ENCODE assay signal across 14 cellular contexts in the genomic region with DNA sequence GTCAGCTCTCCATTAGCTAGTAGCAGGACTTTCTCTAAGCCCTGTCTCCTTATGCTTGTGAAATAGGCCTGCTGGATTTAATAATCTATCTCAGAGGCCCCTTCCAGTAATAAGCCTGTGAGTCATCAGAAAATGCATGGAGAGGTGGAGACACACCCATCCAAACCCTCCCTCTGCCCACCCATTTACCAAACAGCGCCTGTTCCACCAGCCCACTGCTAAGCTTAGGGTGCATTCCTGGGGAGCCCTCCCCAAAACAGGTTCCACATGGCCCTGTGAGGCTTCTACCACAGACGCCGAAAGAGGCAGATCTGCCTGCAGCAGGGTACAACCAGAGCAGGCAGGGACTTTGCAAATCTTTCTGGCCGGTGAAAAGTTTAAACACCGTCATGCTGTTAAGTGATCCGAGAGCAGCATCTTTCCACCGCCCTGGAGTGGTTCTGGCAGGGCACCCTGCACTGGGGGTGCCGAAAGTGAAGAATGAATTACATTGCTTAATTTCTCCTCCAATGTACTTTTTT.
DNase-seq lines count a peak whose midpoint lies in the region; ATAC-seq and TF ChIP-seq lines count a peak whose summit lies in the region.
"Had no signal": no experiment of that assay in that cellular context is flagged by ENCODE, and none has a peak within 500 bp of the region (broad histone marks: within the 10 kb centered on the region; RNA-seq: fewer than 3 reads in every experiment).

No MANE protein-coding gene starts in this region.

- H4K20me1 ChIP-seq in HCT116 (ENCODE audit: insufficient read depth): no peaks in the 10 kb centered on the region; the same call in 1 of the 2 replicates
- H4K20me1 ChIP-seq in hepatocyte (ENCODE audit: insufficient read depth, poor library complexity, severe bottlenecking): no peaks in the 10 kb centered on the region

- H3K36me3 ChIP-seq in HCT116 (ENCODE audit: control insufficient read depth in 1 of 2, insufficient read depth in 2 of 2, low read length in 2 of 2) (no peaks in the 10 kb centered on the region), hepatocyte (replicated peaks; ENCODE audit: insufficient read depth, low read depth) (no peaks in the 10 kb centered on the region), transverse colon (no peaks in the 10 kb centered on the region)
- H3K36me3 ChIP-seq: prostate gland had no signal

- H3K27ac Mint-ChIP-seq in central memory CD8-positive, alpha-beta T cell (ENCODE audit: low read depth): peak overlapping the region; percentile 61
- H3K27ac Mint-ChIP-seq: activated CD4-positive, alpha-beta T cell treated with anti-CD3 and anti-CD28 coated beads for 36 hours; activated T-helper 2 cell treated with anti-CD3 and anti-CD28 coated beads, Interferon-gamma antibody, Interleukin-2, Interleukin-4, amounts not matched to agents 10 μg/mL and 5 μg/mL and 100 μg/mL, durations not matched to agents 14 hours and 24 hours and 36 hours had no signal

- DNase-seq in HCT116 (ENCODE audit: low read depth, low spot score): no peak
- DNase-seq in central memory CD8-positive, alpha-beta T cell (ENCODE audit: low spot score in 2 of 2): no peak
- peak; percentile 66 for DNase-seq in hepatocyte (ENCODE audit: low spot score)
- no peak for DNase-seq in transverse colon
- DNase-seq in NCI-H82 treated with DMSO at 0.1 percent for 48 hours (lab: John Stamatoyannopoulos, UW; ENCODE audit: unreplicated experiment): no peak
- no peak for DNase-seq in Ammon's horn (ENCODE audit: low spot score)
- DNase-seq: activated CD4-positive, alpha-beta T cell treated with anti-CD3 and anti-CD28 coated beads for 36 hours; glutamatergic neuron; NCI-H1092 had no signal

- H3K79me2 ChIP-seq in HCT116 (ENCODE audit: insufficient read depth, low read length) (no peaks in the 10 kb centered on the region), hepatocyte (peaks cover 35% of the 10 kb centered on the region)

- WGBS in hepatocyte (ENCODE audit: low lambda C conversion rate, missing lambda C conversion rate): 46% methylated on average over 8 of the region's 8 CpGs
- WGBS in transverse colon (ENCODE audit: low coverage in 1 of 2), 2 donors: 79 to 98% methylated on average over 5 to 8 of the region's 8 CpGs

- TF ChIP-seq CTCF in HCT116 (IDR thresholded peaks at IDR 0.05 in 2 of 3, conservative IDR thresholded peaks at IDR 0.05 in 1 of 3; ENCODE audit: borderline replicate concordance in 1 of 3, insufficient read depth in 1 of 3, low read depth in 2 of 3, low read length in 2 of 3) (no peak), hepatocyte (IDR thresholded peaks at IDR 0.05; ENCODE audit: poor library complexity) (no peak), transverse colon (IDR thresholded peaks at IDR 0.05) (no peak)

- H3K4me1 ChIP-seq in HCT116 (ENCODE audit: control insufficient read depth in 1 of 2, insufficient read depth in 2 of 2, low read length in 2 of 2): peaks cover 23 to 41% of the 10 kb centered on the region in 2 experiments
- H3K4me1 ChIP-seq in hepatocyte (ENCODE audit: insufficient read depth): peaks cover 16% of the 10 kb centered on the region
- H3K4me1 ChIP-seq in transverse colon: no peaks in the 10 kb centered on the region
- H3K4me1 ChIP-seq: prostate gland had no signal

- ATAC-seq in HCT116: peak; percentile 28; the same call in 1 of the 2 replicates
- no peak for ATAC-seq in central memory CD8-positive, alpha-beta T cell (replicated peaks; ENCODE audit: extremely low read depth, poor library complexity, severe bottlenecking)
- no peak for ATAC-seq in HG02852 (IDR thresholded peaks at IDR 0.05; ENCODE audit: unreplicated experiment)
- ATAC-seq: activated CD4-positive, alpha-beta T cell treated with anti-CD3 and anti-CD28 coated beads for 36 hours had no signal

- H3K4me2 ChIP-seq in HCT116 (ENCODE audit: low read length) (peak overlapping the region; percentile 50), hepatocyte (peak overlapping the region; percentile 46)

- no peaks in the 10 kb centered on the region for H3K36me3 Mint-ChIP-seq in central memory CD8-positive, alpha-beta T cell (ENCODE audit: insufficient read depth)

- no peak for TF ChIP-seq EP300 in transverse colon (IDR thresholded peaks at IDR 0.05; ENCODE audit: low read depth)

- TF ChIP-seq RAD21 in HCT116 (IDR thresholded peaks at IDR 0.05; ENCODE audit: low read depth): no peak

- POLR2A ChIA-PET in HCT116 (lab: Charles Lee): no interaction called here

- H3K9me3 Mint-ChIP-seq in central memory CD8-positive, alpha-beta T cell: no peaks in the 10 kb centered on the region
- H3K9me3 Mint-ChIP-seq: activated T-helper 2 cell treated with anti-CD3 and anti-CD28 coated beads, Interferon-gamma antibody, Interleukin-2, Interleukin-4, amounts not matched to agents 10 μg/mL and 5 μg/mL and 100 μg/mL, durations not matched to agents 14 hours and 24 hours and 36 hours had no signal

- H3K4me3 Mint-ChIP-seq in central memory CD8-positive, alpha-beta T cell: no peak overlapping the region
- H3K4me3 Mint-ChIP-seq: activated CD4-positive, alpha-beta T cell treated with anti-CD3 and anti-CD28 coated beads for 36 hours had no signal

- H3K27ac ChIP-seq in HCT116 (ENCODE audit: low read depth, low read length): no peak overlapping the region
- H3K27ac ChIP-seq in hepatocyte: peak overlapping the region; percentile 83
- H3K27ac ChIP-seq in transverse colon: peak overlapping the region; percentile 1 to 48 (median 32)
- H3K27ac ChIP-seq: HL-60, prostate gland had no signal

- CTCF ChIA-PET in HCT116 (lab: Charles Lee): no interaction called here

- no peaks in the 10 kb centered on the region; the same call in 1 of the 2 replicates for H3K27me3 ChIP-seq in HCT116 (ENCODE audit: insufficient read depth, low read length)
- no peaks in the 10 kb centered on the region for H3K27me3 ChIP-seq in hepatocyte
- no peaks in the 10 kb centered on the region for H3K27me3 ChIP-seq in transverse colon

- TF ChIP-seq POLR2A in HCT116 (IDR thresholded peaks at IDR 0.05; ENCODE audit: borderline replicate concordance, extremely low read depth, insufficient read depth, insufficient read length): no peak
- TF ChIP-seq POLR2A in transverse colon (IDR thresholded peaks at IDR 0.05): no peak

- H3K27me3 Mint-ChIP-seq in central memory CD8-positive, alpha-beta T cell: no peaks in the 10 kb centered on the region
- H3K27me3 Mint-ChIP-seq: activated CD4-positive, alpha-beta T cell treated with anti-CD3 and anti-CD28 coated beads for 36 hours had no signal

- in situ Hi-C loops in transverse colon (cut with MboI; ENCODE audit: low pct_ligation_motif_present in 1 of 4, low pct_unique_long_range_greater_than_20kb in 1 of 4, low sequenced_read_pairs in 3 of 4): no loop called here

- no peak overlapping the region for H3K9ac ChIP-seq in HCT116 (ENCODE audit: low read length)

- RAD21 ChIA-PET in HCT116 (lab: Charles Lee; ENCODE audit: low non-redundant PET in 1 of 2, low total read pairs in 2 of 2, uncharacterized antibody in 2 of 2, unreplicated experiment in 2 of 2): interaction anchor here in 1 of 2 experiments (0.6 kb wide), 1 partner anchor 54 kb away, joined by 4 read pairs; no protein-coding TSS in a partner anchor

- no peak overlapping the region for H3K4me3 ChIP-seq in HCT116 (replicated peaks in 1 of 2; ENCODE audit: low read depth in 1 of 2, low read length in 2 of 2)
- no peak overlapping the region for H3K4me3 ChIP-seq in hepatocyte
- no peak overlapping the region for H3K4me3 ChIP-seq in transverse colon
- H3K4me3 ChIP-seq: lung, prostate gland had no signal

- H3K9me2 ChIP-seq in HCT116 (ENCODE audit: insufficient read depth): no peaks in the 10 kb centered on the region
- no peaks in the 10 kb centered on the region for H3K9me2 ChIP-seq in hepatocyte (replicated peaks; ENCODE audit: insufficient read depth)

- H3K9me3 ChIP-seq in HCT116 (ENCODE audit: control insufficient read depth in 1 of 2, insufficient read depth in 1 of 2, low read depth in 1 of 2, low read length in 2 of 2): no peaks in the 10 kb centered on the region
- H3K9me3 ChIP-seq in hepatocyte (ENCODE audit: low read depth): no peaks in the 10 kb centered on the region
- H3K9me3 ChIP-seq in transverse colon: no peaks in the 10 kb centered on the region
- H3K9me3 ChIP-seq: prostate gland had no signal

- no TSS peak for BruUV-seq in HCT116 (replicated peaks; lab: Mats Ljungman, UMichigan)

- H2AFZ ChIP-seq in HCT116 (ENCODE audit: low read depth, low read length, poor library complexity, severe bottlenecking): no peak overlapping the region
- H2AFZ ChIP-seq in hepatocyte: no peak overlapping the region

- H3K4me1 Mint-ChIP-seq in central memory CD8-positive, alpha-beta T cell: peaks cover 26% of the 10 kb centered on the region
- H3K4me1 Mint-ChIP-seq: activated CD4-positive, alpha-beta T cell treated with anti-CD3 and anti-CD28 coated beads for 36 hours had no signal

- intact Hi-C loops in HCT116 (cut with micrococcal nuclease) (no loop called here), transverse colon (cut with DNase I; ENCODE audit: low total_unique reads) (no loop called here)

TF ChIP-seq in HCT116, 20 proteins besides CTCF, POLR2A, EP300 and RAD21:
- TF ChIP-seq ZNF274 (IDR thresholded peaks at IDR 0.05; ENCODE audit: low read depth, low read length) (no peak), JUND (IDR thresholded peaks at IDR 0.05) (no peak), CEBPB (IDR thresholded peaks at IDR 0.05; ENCODE audit: low read depth) (no peak), FOSL1 (IDR thresholded peaks at IDR 0.05; ENCODE audit: low read depth) (0 out of 2 replicates have a peak, but pooled peaks have one; percentile 26), SIN3A (IDR thresholded peaks at IDR 0.05; ENCODE audit: low read depth) (no peak), SRF (IDR thresholded peaks at IDR 0.05; ENCODE audit: low read depth) (no peak), ELF1 (IDR thresholded peaks at IDR 0.05; ENCODE audit: borderline replicate concordance, low read depth) (no peak)
